12 cellular contexts compared by ENCODE assay signal in genomic region chr3:192744604-192745003, GRCh38. TPM values are rescaled to one million over a fixed set of nuclear protein-coding genes. Genes with fewer than 3 reads are reported as not detected.
DNase-seq lines count a peak whose midpoint lies in the region; TF ChIP-seq lines count a peak whose summit lies in the region.
"Not testable (repeated sequence)": the region's sequence is repeated elsewhere in the genome, so short reads cannot be mapped to it uniquely, and the experiment has no call there.
"Had no signal": no experiment of that assay in that cellular context is flagged by ENCODE, and none has a peak within 500 bp of the region (broad histone marks: within the 10 kb centered on the region; RNA-seq: fewer than 3 reads in every experiment).

No MANE protein-coding gene starts in this region.

- not testable (repeated sequence) for H3K4me1 ChIP-seq in endodermal cell (ENCODE audit: control insufficient read depth, insufficient read depth, low read length); thyroid gland

- no CpG with 5 or more reads among the region's 19 CpGs for WGBS in endodermal cell (ENCODE audit: insufficient coverage in 1 of 2, insufficient read length in 1 of 2), 2 experiments
- WGBS in thyroid gland, 2 donors = 79% methylated on average over 13 of the region's 19 CpGs; no CpG with 5 or more reads in 1 of the 2 donors

- H3K27me3 ChIP-seq in endodermal cell (ENCODE audit: control insufficient read depth, insufficient read depth, low read length, poor library complexity, severe bottlenecking); thyroid gland: not testable (repeated sequence)

- not testable (repeated sequence) for H3K27ac Mint-ChIP-seq in endodermal cell, mesothelial cell of epicardium, nephron progenitor cell, progenitor cell of endocrine pancreas

- H3K9me3 Mint-ChIP-seq in endodermal cell; mesothelial cell of epicardium; nephron progenitor cell; progenitor cell of endocrine pancreas (ENCODE audit: low read depth): not testable (repeated sequence)

- H3K4me3 Mint-ChIP-seq in endodermal cell (peak overlapping the region; percentile 36), mesothelial cell of epicardium (peak overlapping the region; percentile 49), nephron progenitor cell (peak overlapping the region; percentile 45), progenitor cell of endocrine pancreas (ENCODE audit: low read depth) (peak overlapping the region; percentile 35)

- POLR2A ChIA-PET in RWPE1 (lab: Yijun Ruan, JAX; ENCODE audit: low non-redundant PET) = not testable (repeated sequence)

- not testable (repeated sequence) for TF ChIP-seq CTCF in RWPE1 (conservative IDR thresholded peaks at IDR 0.05; ENCODE audit: low read depth); endodermal cell (conservative IDR thresholded peaks at IDR 0.05); mesothelial cell of epicardium (IDR thresholded peaks at IDR 0.05; ENCODE audit: unreplicated experiment); nephron progenitor cell (IDR thresholded peaks at IDR 0.05); progenitor cell of endocrine pancreas (IDR thresholded peaks at IDR 0.05; ENCODE audit: unreplicated experiment); thyroid gland (IDR thresholded peaks at IDR 0.05)

- H3K9me3 ChIP-seq in endodermal cell (ENCODE audit: control insufficient read depth, low read length); thyroid gland: not testable (repeated sequence)

- CTCF ChIA-PET in RWPE1 (lab: Yijun Ruan, JAX) = interaction anchor here (0.6 kb wide), 1 partner anchor 44 kb away, joined by 6 read pairs; no protein-coding TSS in a partner anchor

- intact Hi-C loops in thyroid gland (cut with DNase I) = not testable (repeated sequence)

- not testable (repeated sequence) for H3K4me3 ChIP-seq in endodermal cell (ENCODE audit: low read length); thyroid gland (replicated peaks in 1 of 3)

- H3K4me1 Mint-ChIP-seq in endodermal cell = peaks cover 27% of the 10 kb centered on the region
- not testable (repeated sequence) for H3K4me1 Mint-ChIP-seq in mesothelial cell of epicardium; nephron progenitor cell; progenitor cell of endocrine pancreas (ENCODE audit: low read depth)

- not testable (repeated sequence) for H3K9ac ChIP-seq in endodermal cell (ENCODE audit: extremely low read depth, low read length, poor library complexity, severe bottlenecking)

- peak overlapping the region; percentile 56; the same call in 1 of the 2 replicates for H3K27ac ChIP-seq in RWPE1
- not testable (repeated sequence) for H3K27ac ChIP-seq in endodermal cell (ENCODE audit: low read depth, low read length); thyroid gland

- DNase-seq in RWPE1 (ENCODE audit: low spot score); endodermal cell; progenitor cell of endocrine pancreas (ENCODE audit: low spot score, unreplicated experiment): not testable (repeated sequence)
- DNase-seq in mesothelial cell of epicardium (ENCODE audit: low spot score in 2 of 2, unreplicated experiment in 2 of 2) (peak in 1 of 2 experiments; percentile 39), nephron progenitor cell (peak; percentile 65), thyroid gland (peak; percentile 2 to 19)

- not testable (repeated sequence) for H3K36me3 Mint-ChIP-seq in endodermal cell (ENCODE audit: low read depth); mesothelial cell of epicardium; nephron progenitor cell (ENCODE audit: low read depth); progenitor cell of endocrine pancreas (ENCODE audit: insufficient read depth)

- not testable (repeated sequence) for H3K27me3 Mint-ChIP-seq in endodermal cell (ENCODE audit: insufficient read depth); mesothelial cell of epicardium (ENCODE audit: low read depth); nephron progenitor cell (ENCODE audit: low read depth, poor library complexity); progenitor cell of endocrine pancreas

- TF ChIP-seq POLR2A in thyroid gland (IDR thresholded peaks at IDR 0.05) = not testable (repeated sequence)

- not testable (repeated sequence) for H3K36me3 ChIP-seq in endodermal cell (ENCODE audit: control insufficient read depth, insufficient read depth, low read length); thyroid gland

RNA-seq across cellular contexts. Expression of gene FGF12, which starts 17.3 kb away (rescaled TPM):
- 10 to 100 TPM; 22.9 to 25.2 TPM for total RNA-seq in endodermal cell
- polyA plus RNA-seq in endodermal cell (2013, experiment 1 of 2) = 9.4 TPM
- 11.3 TPM for polyA plus RNA-seq in endodermal cell (2013, experiment 2 of 2)
- total RNA-seq in mesothelial cell of epicardium = 0.97 to 1.2 TPM (median 1.0 TPM) in 3 replicates
- total RNA-seq in progenitor cell of endocrine pancreas = 5.0 and 6.1 TPM in 2 replicates
- 1 to 10 TPM in 3 of 4 donors, under 1 TPM in 1; 0.54 to 6.3 (median 3.9) TPM for total RNA-seq in thyroid gland
- total RNA-seq: CD4-positive, alpha-beta memory T cell; CD4-positive, CD25-positive, alpha-beta regulatory T cell; CD8-positive, alpha-beta memory T cell; G401 had no signal
- polyA plus RNA-seq: AG04450; CD14-positive monocyte; CD4-positive, alpha-beta memory T cell; CD4-positive, CD25-positive, alpha-beta regulatory T cell; CD8-positive, alpha-beta memory T cell had no signal
